11 cellular contexts compared by ENCODE assay signal in genomic region chr16:29876186-29876577, GRCh38. TPM values are rescaled to one million over a fixed set of nuclear protein-coding genes. Genes with fewer than 3 reads are reported as not detected.
DNase-seq lines count a peak whose midpoint lies in the region; ATAC-seq lines count a peak whose summit lies in the region.
"Had no signal": no experiment of that assay in that cellular context is flagged by ENCODE, and none has a peak within 500 bp of the region (broad histone marks: within the 10 kb centered on the region; RNA-seq: fewer than 3 reads in every experiment).

No MANE protein-coding gene starts in this region.

- ATAC-seq in activated CD8-positive, alpha-beta memory T cell treated with anti-CD3 and anti-CD28 coated beads, Interleukin-2, amount 10 ng/mL, durations not matched to agents 7 days and 5 days, result no peak
- no peak for ATAC-seq in stimulated activated naive B cell treated with anti-CD40 and anti-IgM and Interleukin-4, amounts not matched to agents 10 μg/mL and 1 μg/mL and 100 μg/mL, for 72 hours (replicated peaks)
- ATAC-seq in GM18498 (IDR thresholded peaks at IDR 0.05; ENCODE audit: unreplicated experiment), result no peak

- H3K36me3 Mint-ChIP-seq in activated CD8-positive, alpha-beta memory T cell treated with anti-CD3 and anti-CD28 coated beads, Interleukin-2, amount 10 ng/mL, durations not matched to agents 7 days and 5 days, result no peaks in the 10 kb centered on the region
- H3K36me3 Mint-ChIP-seq in stimulated activated naive B cell treated with anti-CD40 and anti-IgM and Interleukin-4, amounts not matched to agents 10 μg/mL and 1 μg/mL and 100 μg/mL, for 72 hours, result peaks cover 0 to 4% of the 10 kb centered on the region in 2 donors

- H3K9me3 ChIP-seq in iPS-15b (ENCODE audit: control insufficient read depth, insufficient read depth, low read length), result no peaks in the 10 kb centered on the region

- H3K4me1 ChIP-seq in iPS-15b (ENCODE audit: control insufficient read depth, insufficient read depth, low read length), result peaks cover 5% of the 10 kb centered on the region

- no peaks in the 10 kb centered on the region for H3K9me3 Mint-ChIP-seq in activated CD8-positive, alpha-beta memory T cell treated with anti-CD3 and anti-CD28 coated beads, Interleukin-2, amount 10 ng/mL, durations not matched to agents 7 days and 5 days (ENCODE audit: low read depth)
- peaks cover 5% of the 10 kb centered on the region in 2 donors for H3K9me3 Mint-ChIP-seq in stimulated activated naive B cell treated with anti-CD40 and anti-IgM and Interleukin-4, amounts not matched to agents 10 μg/mL and 1 μg/mL and 100 μg/mL, for 72 hours

- H3K36me3 ChIP-seq in iPS-15b (ENCODE audit: control insufficient read depth, insufficient read depth, low read length), result peaks cover 16% of the 10 kb centered on the region

- peaks cover 38% of the 10 kb centered on the region for H3K27me3 Mint-ChIP-seq in activated CD8-positive, alpha-beta memory T cell treated with anti-CD3 and anti-CD28 coated beads, Interleukin-2, amount 10 ng/mL, durations not matched to agents 7 days and 5 days
- H3K27me3 Mint-ChIP-seq in stimulated activated naive B cell treated with anti-CD40 and anti-IgM and Interleukin-4, amounts not matched to agents 10 μg/mL and 1 μg/mL and 100 μg/mL, for 72 hours, result peaks cover 41 to 44% of the 10 kb centered on the region in 2 donors

- peaks cover 14% of the 10 kb centered on the region for H3K4me1 Mint-ChIP-seq in activated CD8-positive, alpha-beta memory T cell treated with anti-CD3 and anti-CD28 coated beads, Interleukin-2, amount 10 ng/mL, durations not matched to agents 7 days and 5 days
- peaks cover 12 to 18% of the 10 kb centered on the region in 2 donors for H3K4me1 Mint-ChIP-seq in stimulated activated naive B cell treated with anti-CD40 and anti-IgM and Interleukin-4, amounts not matched to agents 10 μg/mL and 1 μg/mL and 100 μg/mL, for 72 hours

- H3K4me3 Mint-ChIP-seq in activated CD8-positive, alpha-beta memory T cell treated with anti-CD3 and anti-CD28 coated beads, Interleukin-2, amount 10 ng/mL, durations not matched to agents 7 days and 5 days, result peak overlapping the region; percentile 54
- peak overlapping the region; percentile 68 to 72 for H3K4me3 Mint-ChIP-seq in stimulated activated naive B cell treated with anti-CD40 and anti-IgM and Interleukin-4, amounts not matched to agents 10 μg/mL and 1 μg/mL and 100 μg/mL, for 72 hours

- H3K9ac ChIP-seq in iPS-15b (ENCODE audit: low read depth, low read length), result no peak overlapping the region

- no peak overlapping the region for H3K27ac Mint-ChIP-seq in activated CD8-positive, alpha-beta memory T cell treated with anti-CD3 and anti-CD28 coated beads, Interleukin-2, amount 10 ng/mL, durations not matched to agents 7 days and 5 days
- no peak overlapping the region for H3K27ac Mint-ChIP-seq in stimulated activated naive B cell treated with anti-CD40 and anti-IgM and Interleukin-4, amounts not matched to agents 10 μg/mL and 1 μg/mL and 100 μg/mL, for 72 hours

- DNase-seq in activated CD8-positive, alpha-beta memory T cell treated with anti-CD3 and anti-CD28 coated beads, Interleukin-2, amount 10 ng/mL, durations not matched to agents 7 days and 5 days, result no peak
- DNase-seq in activated CD8-positive, alpha-beta memory T cell treated with anti-CD3 and anti-CD28 coated beads, Interleukin-2, amount 50 U/mL, for 4 hours, result no peak
- peak; percentile 29 to 32 for DNase-seq in activated T-cell treated with anti-CD3 and anti-CD28 coated beads, Interleukin-2, amount 50 U/mL, for 48 hours
- DNase-seq in stimulated activated naive B cell treated with anti-CD40 and anti-IgM and Interleukin-4, amounts not matched to agents 10 μg/mL and 1 μg/mL and 100 μg/mL, for 72 hours, result no peak
- DNase-seq in occipital lobe (lab: John Stamatoyannopoulos, UW), result no peak
- DNase-seq in effector CD4-positive, alpha-beta T cell, result no peak
- DNase-seq: AML-193, NCI-H1105, retina had no signal

- no peaks in the 10 kb centered on the region for H3K27me3 ChIP-seq in iPS-15b (ENCODE audit: control insufficient read depth, insufficient read depth, low read length)

- H3K4me3 ChIP-seq in iPS-15b (ENCODE audit: low read depth, low read length), result peak overlapping the region; percentile 73

- CTCF ChIA-PET in activated CD8-positive, alpha-beta memory T cell treated with anti-CD3 and anti-CD28 coated beads, Interleukin-2, amount 10 ng/mL, durations not matched to agents 7 days and 5 days (lab: Charles Lee), result interaction anchor here (1.6 kb wide), 1 partner anchor 156 kb away, joined by 12 read pairs; no protein-coding TSS in a partner anchor

RNA-seq across cellular contexts. Expression of gene CDIPT, which starts 13.2 kb away (rescaled TPM):
- 10 to 100 TPM; 52.0 to 62.0 TPM for total RNA-seq in activated CD8-positive, alpha-beta memory T cell treated with anti-CD3 and anti-CD28 coated beads, Interleukin-2, amount 10 ng/mL, durations not matched to agents 7 days and 5 days
- total RNA-seq in occipital lobe, result 47.1 TPM

RNA-seq across cellular contexts. Expression of gene SEZ6L2, which starts 23.2 kb away (rescaled TPM):
- under 1 TPM in 1 of 2 experiments, not detected in 1; 0.09 TPM for total RNA-seq in activated CD8-positive, alpha-beta memory T cell treated with anti-CD3 and anti-CD28 coated beads, Interleukin-2, amount 10 ng/mL, durations not matched to agents 7 days and 5 days
- total RNA-seq in occipital lobe, result 32.1 TPM

RNA-seq across cellular contexts. Expression of gene ASPHD1, which starts 24.1 kb away (rescaled TPM):
- total RNA-seq in activated CD8-positive, alpha-beta memory T cell treated with anti-CD3 and anti-CD28 coated beads, Interleukin-2, amount 10 ng/mL, durations not matched to agents 7 days and 5 days, result under 1 TPM in 1 of 2 experiments, not detected in 1; 0.33 TPM
- total RNA-seq in occipital lobe, result 17.2 TPM

RNA-seq across cellular contexts. Expression of gene KCTD13, which starts 49.8 kb away (rescaled TPM):
- 10 to 100 TPM; 44.6 to 48.4 TPM for total RNA-seq in activated CD8-positive, alpha-beta memory T cell treated with anti-CD3 and anti-CD28 coated beads, Interleukin-2, amount 10 ng/mL, durations not matched to agents 7 days and 5 days
- 15.6 TPM for total RNA-seq in occipital lobe

RNA-seq across cellular contexts. Expression of gene MVP, which starts 55.9 kb away (rescaled TPM):
- 100 to 1,000 TPM; 110 to 123 TPM for total RNA-seq in activated CD8-positive, alpha-beta memory T cell treated with anti-CD3 and anti-CD28 coated beads, Interleukin-2, amount 10 ng/mL, durations not matched to agents 7 days and 5 days
- 6.1 TPM for total RNA-seq in occipital lobe

Comparison
In these comparisons a context has a peak if more than half of its experiments do, and no peak if none do; other contexts are left out.
1. DNase-seq: peak in activated T-cell treated with anti-CD3 and anti-CD28 coated beads, Interleukin-2, amount 50 U/mL, for 48 hours (2 of 2); none in activated CD8-positive, alpha-beta memory T cell treated with anti-CD3 and anti-CD28 coated beads, Interleukin-2, amount 10 ng/mL, durations not matched to agents 7 days and 5 days (single experiment), activated CD8-positive, alpha-beta memory T cell treated with anti-CD3 and anti-CD28 coated beads, Interleukin-2, amount 50 U/mL, for 4 hours (single experiment), stimulated activated naive B cell treated with anti-CD40 and anti-IgM and Interleukin-4, amounts not matched to agents 10 μg/mL and 1 μg/mL and 100 μg/mL, for 72 hours (single experiment), occipital lobe (single experiment) and effector CD4-positive, alpha-beta T cell (single experiment).
2. RNA of gene SEZ6L2, which starts 23.2 kb away (total RNA-seq): 32.1 TPM in occipital lobe (single experiment); 0.09 TPM in activated CD8-positive, alpha-beta memory T cell treated with anti-CD3 and anti-CD28 coated beads, Interleukin-2, amount 10 ng/mL, durations not matched to agents 7 days and 5 days; every median in the first group is over 10 times any median in the second.
3. RNA of gene ASPHD1, which starts 24.1 kb away (total RNA-seq): 17.2 TPM in occipital lobe (single experiment); 0.33 TPM in activated CD8-positive, alpha-beta memory T cell treated with anti-CD3 and anti-CD28 coated beads, Interleukin-2, amount 10 ng/mL, durations not matched to agents 7 days and 5 days; every median in the first group is over 10 times any median in the second.